29 cellular contexts compared by ENCODE assay signal in genomic region chr16:48740964-48741363, GRCh38.
"Had no signal": no experiment of that assay in that cellular context is flagged by ENCODE, and none has a peak within 500 bp of the region (broad histone marks: within the 10 kb centered on the region; RNA-seq: fewer than 3 reads in every experiment).

No MANE protein-coding gene starts in this region.

- H3K27ac ChIP-seq: adrenal gland, ascending aorta, body of pancreas, brain microvascular endothelial cell, breast epithelium, cardiac muscle cell had no signal

- H3K9me3 ChIP-seq: adrenal gland had no signal

- H3K4me3 ChIP-seq: adrenal gland, ascending aorta, body of pancreas, breast epithelium, cardiac muscle cell had no signal

- DNase-seq: activated effector memory CD4-positive, alpha-beta T cell treated with anti-CD3 and anti-CD28 coated beads, Interleukin-2, amount 50 U/mL, for 16 hours; activated effector memory CD4-positive, alpha-beta T cell treated with Interleukin-2 at 50 U/mL for 16 hours; activated gamma-delta T cell; activated gamma-delta T cell treated with Interleukin-2 at 50 U/mL for 16 hours; activated naive CD4-positive, alpha-beta T cell; activated naive CD4-positive, alpha-beta T cell treated with anti-CD3 and anti-CD28 coated beads for 36 hours; activated naive CD4-positive, alpha-beta T cell treated with anti-CD3 and anti-CD28 coated beads, Interleukin-2, amount 10 ng/mL, durations not matched to agents 7 days and 5 days; activated naive CD4-positive, alpha-beta T cell treated with anti-CD3 and anti-CD28 coated beads, Interleukin-2, amount 50 U/mL, for 16 hours; activated naive CD4-positive, alpha-beta T cell treated with Interleukin-2 at 50 U/mL for 16 hours; activated naive CD8-positive, alpha-beta T cell treated with anti-CD3 and anti-CD28 coated beads for 36 hours; activated naive CD8-positive, alpha-beta T cell treated with anti-CD3 and anti-CD28 coated beads, Interleukin-2, amount 10 ng/mL, durations not matched to agents 7 days and 5 days; activated naive CD8-positive, alpha-beta T cell treated with anti-CD3 and anti-CD28 coated beads, Interleukin-2, amount 50 U/mL, for 24 hours; activated T-cell treated with anti-CD3 and anti-CD28 coated beads, Interleukin-2, amount 50 U/mL, for 1 hour; activated T-cell treated with anti-CD3 and anti-CD28 coated beads, Interleukin-2, amount 50 U/mL, for 24 hours; activated T-cell treated with anti-CD3 and anti-CD28 coated beads, Interleukin-2, amount 50 U/mL, for 4 hours; activated T-cell treated with anti-CD3 and anti-CD28 coated beads, Interleukin-2, amount 50 U/mL, for 48 hours; activated T-cell treated with anti-CD3 and anti-CD28 coated beads, Interleukin-2, amount 50 U/mL, for 72 hours; adrenal gland; amniotic stem cell; amygdala; anterior cingulate cortex; aorta; body of pancreas; brain microvascular endothelial cell; caudate nucleus; cerebellar nuclear complex had no signal

- H3K27me3 ChIP-seq: adrenal gland, ascending aorta, body of pancreas, brain microvascular endothelial cell, breast epithelium, cardiac muscle cell had no signal

- H3K4me1 ChIP-seq: adrenal gland, ascending aorta, body of pancreas, breast epithelium had no signal

- H3K36me3 ChIP-seq: adrenal gland, ascending aorta, brain microvascular endothelial cell, breast epithelium, cardiac muscle cell had no signal
